Comparison of ENCODE assay signal across 8 cellular contexts in the genomic region with DNA sequence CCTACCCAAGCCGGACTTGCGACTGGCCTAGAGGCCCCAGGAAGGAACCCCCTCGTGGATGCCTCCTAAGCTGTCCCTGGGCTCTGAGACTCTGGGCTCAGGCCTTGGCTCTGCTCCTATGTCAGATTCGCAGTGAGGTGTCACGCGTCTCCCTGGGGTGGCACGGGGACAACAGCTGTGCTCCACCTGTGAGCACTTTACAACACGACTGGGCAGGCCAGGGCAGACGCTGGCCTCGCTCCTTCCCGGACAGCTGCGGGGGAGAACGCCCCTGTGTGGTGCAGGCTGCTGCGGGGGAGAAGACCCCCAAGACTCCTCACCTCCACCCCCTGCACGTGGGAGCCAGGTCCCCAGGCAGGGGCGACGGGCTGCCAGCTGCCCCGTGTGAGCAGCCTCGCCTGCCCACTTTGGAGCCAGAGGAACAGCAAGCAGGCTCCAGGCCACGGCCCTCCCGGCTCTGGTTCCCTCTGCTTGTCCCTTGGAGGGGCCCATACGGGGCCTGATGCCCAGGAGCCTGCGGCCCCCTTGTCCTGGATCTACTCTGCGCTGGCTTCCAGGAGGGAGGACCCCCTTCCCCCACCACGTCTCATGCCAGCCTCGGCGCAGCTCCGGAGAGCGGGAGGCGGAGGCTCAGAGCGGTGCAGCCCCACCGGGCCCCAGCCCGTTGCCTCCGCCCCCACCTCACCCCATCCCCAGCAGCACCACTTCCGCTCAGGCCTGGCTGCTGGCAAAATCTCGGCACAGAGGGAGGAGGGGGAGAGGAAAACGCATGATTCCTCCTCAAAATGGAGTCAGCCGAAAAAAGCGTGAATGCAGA. TPM values are rescaled to one million over a fixed set of nuclear protein-coding genes. Genes with fewer than 3 reads are reported as not detected.
DNase-seq lines count a peak whose midpoint lies in the region; ATAC-seq and TF ChIP-seq lines count a peak whose summit lies in the region.

No MANE protein-coding gene starts in this region.

- no peak for TF ChIP-seq POLR2A in erythroblast (IDR thresholded peaks at IDR 0.05; ENCODE audit: low read length)

- no peaks in the 10 kb centered on the region for H3K36me3 Mint-ChIP-seq in immature natural killer cell

- H3K4me3 Mint-ChIP-seq in immature natural killer cell = peak overlapping the region in 4 of 5 donors; percentile 39 to 78 (median 70)

- peaks cover 0 to 2% (median 0%) of the 10 kb centered on the region in 6 donors for H3K9me3 Mint-ChIP-seq in immature natural killer cell

- no peak for ATAC-seq in HG02588 (IDR thresholded peaks at IDR 0.05; ENCODE audit: unreplicated experiment)
- ATAC-seq in HG03108 (IDR thresholded peaks at IDR 0.05; ENCODE audit: unreplicated experiment) = no peak

- H3K27me3 Mint-ChIP-seq in immature natural killer cell (ENCODE audit: low read depth in 3 of 3) = no peaks in the 10 kb centered on the region

- H3K27ac Mint-ChIP-seq in immature natural killer cell = no peak overlapping the region

- DNase-seq in RPMI8226 = peak; percentile 78
- peak in 3 of 4 experiments; percentile 48 to 73 (median 71) for DNase-seq in activated naive CD4-positive, alpha-beta T cell (lab: John Stamatoyannopoulos, UW)
- DNase-seq in immature natural killer cell = peak in 1 of 3 donors; percentile 14
- peak; percentile 60 to 65 for DNase-seq in stimulated activated CD4-positive, alpha-beta T cell treated with anti-CD3 and anti-CD28 coated beads, Interleukin-4, amount 100 ng/mL, for 48 hours (ENCODE audit: low read depth in 2 of 2)
- DNase-seq in NCI-H1436 treated with DMSO at 0.1 percent for 48 hours (lab: John Stamatoyannopoulos, UW) = no peak
- no peak for DNase-seq in erythroblast (lab: John Stamatoyannopoulos, UW)

- H3K4me1 Mint-ChIP-seq in immature natural killer cell = peaks cover 0 to 11% of the 10 kb centered on the region in 2 donors

RNA-seq across cellular contexts. Expression of gene SARDH, which starts 36.0 kb away (rescaled TPM):
- polyA plus RNA-seq in immature natural killer cell = 1 to 10 TPM in 2 of 3 donors, under 1 TPM in 1; 0.08 to 6.8 (median 1.2) TPM

Comparison
In these comparisons a context has a peak if more than half of its experiments do, and no peak if none do; other contexts are left out.
1. DNase-seq: peak in RPMI8226 (single experiment), activated naive CD4-positive, alpha-beta T cell (3 of 4) and stimulated activated CD4-positive, alpha-beta T cell treated with anti-CD3 and anti-CD28 coated beads, Interleukin-4, amount 100 ng/mL, for 48 hours (2 of 2); none in NCI-H1436 treated with DMSO at 0.1 percent for 48 hours (single experiment) and erythroblast (0 of 2).